In genomic region chr10:133258818-133259602, GRCh38 we compare ENCODE assay signal across 1 cellular context.
TF ChIP-seq lines count a peak whose summit lies in the region.

No MANE protein-coding gene starts in this region.

TF ChIP-seq in A549, 52 proteins besides CTCF, POLR2A, EP300 and RAD21 (continued from another document):
- TF ChIP-seq E2F6 (IDR thresholded peaks at IDR 0.05; ENCODE audit: borderline replicate concordance, low read depth), result peak; percentile 38; the same call in 1 of the 2 replicates
- TF ChIP-seq HOXA7 (CRISPR knock-in tag; IDR thresholded peaks at IDR 0.05), result no peak
- TF ChIP-seq BCL3 (IDR thresholded peaks at IDR 0.05), result no peak
- TF ChIP-seq GATA3 (IDR thresholded peaks at IDR 0.05; ENCODE audit: borderline replicate concordance), result no peak
- TF ChIP-seq MYC (IDR thresholded peaks at IDR 0.05; ENCODE audit: borderline replicate concordance, low read length), result no peak
- TF ChIP-seq ZSCAN20 (CRISPR knock-in tag; IDR thresholded peaks at IDR 0.05), result no peak
- no peak for TF ChIP-seq BHLHE40 (IDR thresholded peaks at IDR 0.05; ENCODE audit: low read depth, low read length)
- TF ChIP-seq HMGXB4 (CRISPR knock-in tag; IDR thresholded peaks at IDR 0.05; ENCODE audit: borderline replicate concordance), result no peak
- TF ChIP-seq CHD4 (IDR thresholded peaks at IDR 0.05; ENCODE audit: borderline replicate concordance), result no peak
- TF ChIP-seq, protein P1, sequence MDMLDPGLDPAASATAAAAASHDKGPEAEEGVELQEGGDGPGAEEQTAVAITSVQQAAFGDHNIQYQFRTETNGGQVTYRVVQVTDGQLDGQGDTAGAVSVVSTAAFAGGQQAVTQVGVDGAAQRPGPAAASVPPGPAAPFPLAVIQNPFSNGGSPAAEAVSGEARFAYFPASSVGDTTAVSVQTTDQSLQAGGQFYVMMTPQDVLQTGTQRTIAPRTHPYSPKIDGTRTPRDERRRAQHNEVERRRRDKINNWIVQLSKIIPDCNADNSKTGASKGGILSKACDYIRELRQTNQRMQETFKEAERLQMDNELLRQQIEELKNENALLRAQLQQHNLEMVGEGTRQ (IDR thresholded peaks at IDR 0.05), result peak; percentile 25; the same call in 1 of the 2 replicates
- TF ChIP-seq MAFK (IDR thresholded peaks at IDR 0.05; ENCODE audit: partially characterized antibody), result no peak
- TF ChIP-seq, protein P2, sequence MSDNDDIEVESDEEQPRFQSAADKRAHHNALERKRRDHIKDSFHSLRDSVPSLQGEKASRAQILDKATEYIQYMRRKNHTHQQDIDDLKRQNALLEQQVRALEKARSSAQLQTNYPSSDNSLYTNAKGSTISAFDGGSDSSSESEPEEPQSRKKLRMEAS (IDR thresholded peaks at IDR 0.05), result peak; percentile 74
- TF ChIP-seq TP53 (CRISPR knock-in tag; IDR thresholded peaks at IDR 0.05), result no peak
- TF ChIP-seq, protein P3, sequence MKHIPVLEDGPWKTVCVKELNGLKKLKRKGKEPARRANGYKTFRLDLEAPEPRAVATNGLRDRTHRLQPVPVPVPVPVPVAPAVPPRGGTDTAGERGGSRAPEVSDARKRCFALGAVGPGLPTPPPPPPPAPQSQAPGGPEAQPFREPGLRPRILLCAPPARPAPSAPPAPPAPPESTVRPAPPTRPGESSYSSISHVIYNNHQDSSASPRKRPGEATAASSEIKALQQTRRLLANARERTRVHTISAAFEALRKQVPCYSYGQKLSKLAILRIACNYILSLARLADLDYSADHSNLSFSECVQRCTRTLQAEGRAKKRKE (CRISPR knock-in tag; IDR thresholded peaks at IDR 0.05; ENCODE audit: low read depth), result no peak
- 0 out of 2 replicates have a peak, but pooled peaks have one; percentile 14 for TF ChIP-seq JUNB (IDR thresholded peaks at IDR 0.05)
TF ChIP-seq in A549: peak in this region for 7.
